1 cellular context compared by ENCODE assay signal in the genomic region with DNA sequence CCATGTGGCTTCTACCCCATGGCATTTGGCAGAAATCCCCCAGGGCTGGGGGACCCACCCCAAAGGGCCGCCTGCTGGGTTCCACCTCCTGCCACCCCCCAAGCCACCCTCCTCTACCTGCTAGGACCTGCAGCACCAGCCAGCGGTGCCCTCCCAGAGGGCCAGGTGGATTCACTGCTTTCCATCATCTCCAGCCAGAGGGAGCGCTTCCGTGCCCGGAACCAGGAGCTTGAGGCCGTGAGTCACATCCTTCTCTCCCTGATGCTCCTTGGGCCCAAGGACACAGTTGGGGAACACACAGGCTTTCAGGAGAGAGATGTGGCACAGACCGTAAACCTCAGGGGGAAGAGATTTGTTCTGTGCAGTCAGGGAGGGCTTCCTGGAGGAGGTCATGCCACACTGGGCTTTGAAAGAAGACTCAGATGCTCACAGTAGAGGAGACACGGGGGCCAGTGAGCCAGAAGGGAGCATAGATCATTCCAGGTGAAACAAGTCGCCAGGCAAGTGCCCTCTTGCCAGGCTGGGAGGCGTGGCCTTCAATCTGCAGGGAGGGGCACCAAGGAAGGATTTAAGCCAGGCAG.
TF ChIP-seq lines count a peak whose summit lies in the region.

No MANE protein-coding gene starts in this region.

TF ChIP-seq in HepG2, 621 proteins besides CTCF, POLR2A, EP300 and RAD21 (continued from another document):
- TF ChIP-seq PAX8 (CRISPR knock-in tag; IDR thresholded peaks at IDR 0.05; ENCODE audit: borderline replicate concordance) = no peak
- TF ChIP-seq ZNF747 (CRISPR knock-in tag; IDR thresholded peaks at IDR 0.05; ENCODE audit: borderline replicate concordance) = no peak
- TF ChIP-seq ZZZ3 (CRISPR knock-in tag; IDR thresholded peaks at IDR 0.05; ENCODE audit: borderline replicate concordance) = no peak
- TF ChIP-seq, protein P1, sequence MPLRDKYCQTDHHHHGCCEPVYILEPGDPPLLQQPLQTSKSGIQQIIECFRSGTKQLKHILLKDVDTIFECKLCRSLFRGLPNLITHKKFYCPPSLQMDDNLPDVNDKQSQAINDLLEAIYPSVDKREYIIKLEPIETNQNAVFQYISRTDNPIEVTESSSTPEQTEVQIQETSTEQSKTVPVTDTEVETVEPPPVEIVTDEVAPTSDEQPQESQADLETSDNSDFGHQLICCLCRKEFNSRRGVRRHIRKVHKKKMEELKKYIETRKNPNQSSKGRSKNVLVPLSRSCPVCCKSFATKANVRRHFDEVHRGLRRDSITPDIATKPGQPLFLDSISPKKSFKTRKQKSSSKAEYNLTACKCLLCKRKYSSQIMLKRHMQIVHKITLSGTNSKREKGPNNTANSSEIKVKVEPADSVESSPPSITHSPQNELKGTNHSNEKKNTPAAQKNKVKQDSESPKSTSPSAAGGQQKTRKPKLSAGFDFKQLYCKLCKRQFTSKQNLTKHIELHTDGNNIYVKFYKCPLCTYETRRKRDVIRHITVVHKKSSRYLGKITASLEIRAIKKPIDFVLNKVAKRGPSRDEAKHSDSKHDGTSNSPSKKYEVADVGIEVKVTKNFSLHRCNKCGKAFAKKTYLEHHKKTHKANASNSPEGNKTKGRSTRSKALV (CRISPR knock-in tag; IDR thresholded peaks at IDR 0.05) = no peak
